17 cellular contexts compared by ENCODE assay signal in the genomic region with DNA sequence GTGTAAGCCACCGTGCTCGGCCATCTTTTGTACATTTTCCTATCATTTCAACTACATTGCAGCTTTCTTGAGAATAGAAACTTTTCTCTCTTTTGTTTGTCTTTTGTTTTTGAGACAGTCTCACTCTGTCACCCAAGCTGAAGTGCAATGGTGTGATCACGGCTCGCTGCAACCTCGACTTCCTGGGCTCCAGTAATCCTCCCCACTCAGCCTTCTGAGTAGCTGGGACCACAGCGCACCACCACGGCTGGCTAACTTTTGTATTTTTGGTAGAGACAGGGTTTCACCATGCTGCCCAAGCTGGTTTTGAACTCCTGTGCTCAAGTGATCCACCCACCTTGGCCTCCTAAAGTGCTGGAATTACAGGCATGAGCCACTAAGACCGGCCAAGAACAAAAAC. TPM values are rescaled to one million over a fixed set of nuclear protein-coding genes. Genes with fewer than 3 reads are reported as not detected.
A peak's percentile ranks its signal among the peaks of the same experiment; 100 is the strongest.
DNase-seq lines count a peak whose midpoint lies in the region; ATAC-seq and TF ChIP-seq lines count a peak whose summit lies in the region.
"Had no signal": no experiment of that assay in that cellular context is flagged by ENCODE, and none has a peak within 500 bp of the region (broad histone marks: within the 10 kb centered on the region; RNA-seq: fewer than 3 reads in every experiment).

No MANE protein-coding gene starts in this region.

- DNase-seq in left ventricle myocardium inferior (no peak), Right ventricle myocardium superior (no peak), MV-4-11 (lab: John Stamatoyannopoulos, UW) (peak; percentile 25), DMS 273 (lab: John Stamatoyannopoulos, UW; ENCODE audit: unreplicated experiment) (no peak)
- peak; percentile 51 for DNase-seq in activated naive CD8-positive, alpha-beta T cell treated with anti-CD3 and anti-CD28 coated beads, Interleukin-2, amount 10 ng/mL, durations not matched to agents 7 days and 5 days
- DNase-seq in stimulated activated naive B cell treated with anti-CD40 and anti-IgM and Interleukin-4, amounts not matched to agents 10 μg/mL and 1 μg/mL and 100 μg/mL, for 72 hours = no peak
- DNase-seq: adrenal gland; DMS153; effector memory CD4-positive, alpha-beta T cell; mesendoderm; NCI-H1048 had no signal

- H3K27ac ChIP-seq in left ventricle myocardium inferior (replicated peaks) = no peak overlapping the region
- H3K27ac ChIP-seq: adrenal gland, neural progenitor cell, suprapubic skin had no signal

- H3K4me1 ChIP-seq in left ventricle myocardium inferior = peaks cover 87% of the 10 kb centered on the region
- H3K4me1 ChIP-seq: neural progenitor cell had no signal

- POLR2A ChIA-PET in activated naive CD8-positive, alpha-beta T cell treated with anti-CD3 and anti-CD28 coated beads, Interleukin-2, amount 10 ng/mL, durations not matched to agents 7 days and 5 days (lab: Charles Lee) = interaction anchor here (1.7 kb wide), 1 partner anchor 31 kb away, joined by 9 read pairs; a partner anchor contains a TSS

- no peaks in the 10 kb centered on the region for H3K9me3 ChIP-seq in left ventricle myocardium inferior (replicated peaks)
- H3K9me3 ChIP-seq: adrenal gland, suprapubic skin had no signal

- no peaks in the 10 kb centered on the region for H3K27me3 Mint-ChIP-seq in activated naive CD8-positive, alpha-beta T cell treated with anti-CD3 and anti-CD28 coated beads, Interleukin-2, amount 10 ng/mL, durations not matched to agents 7 days and 5 days
- H3K27me3 Mint-ChIP-seq in stimulated activated naive B cell treated with anti-CD40 and anti-IgM and Interleukin-4, amounts not matched to agents 10 μg/mL and 1 μg/mL and 100 μg/mL, for 72 hours = no peaks in the 10 kb centered on the region

- H3K27me3 ChIP-seq in left ventricle myocardium inferior (ENCODE audit: low read depth) = no peaks in the 10 kb centered on the region
- H3K27me3 ChIP-seq: adrenal gland, neural progenitor cell, suprapubic skin had no signal

- intact Hi-C loops in left ventricle myocardium inferior (cut with micrococcal nuclease) (no loop called here), Right ventricle myocardium superior (cut with DNase I) (no loop called here)

- H3K9me3 Mint-ChIP-seq in activated naive CD8-positive, alpha-beta T cell treated with anti-CD3 and anti-CD28 coated beads, Interleukin-2, amount 10 ng/mL, durations not matched to agents 7 days and 5 days = no peaks in the 10 kb centered on the region
- no peaks in the 10 kb centered on the region for H3K9me3 Mint-ChIP-seq in stimulated activated naive B cell treated with anti-CD40 and anti-IgM and Interleukin-4, amounts not matched to agents 10 μg/mL and 1 μg/mL and 100 μg/mL, for 72 hours
- H3K9me3 Mint-ChIP-seq: neural progenitor cell had no signal

- H3K36me3 ChIP-seq in left ventricle myocardium inferior = peaks cover 1% of the 10 kb centered on the region
- H3K36me3 ChIP-seq: neural progenitor cell had no signal

- H3K27ac Mint-ChIP-seq in activated naive CD8-positive, alpha-beta T cell treated with anti-CD3 and anti-CD28 coated beads, Interleukin-2, amount 10 ng/mL, durations not matched to agents 7 days and 5 days = peak overlapping the region; percentile 88
- H3K27ac Mint-ChIP-seq in stimulated activated naive B cell treated with anti-CD40 and anti-IgM and Interleukin-4, amounts not matched to agents 10 μg/mL and 1 μg/mL and 100 μg/mL, for 72 hours = peak overlapping the region; percentile 56
- H3K27ac Mint-ChIP-seq: neural progenitor cell had no signal

- no peak for TF ChIP-seq CTCF in left ventricle myocardium inferior (IDR thresholded peaks at IDR 0.05; ENCODE audit: borderline replicate concordance)

- H3K4me3 ChIP-seq in left ventricle myocardium inferior = peak overlapping the region; percentile 99
- H3K4me3 ChIP-seq: adrenal gland, neural progenitor cell, suprapubic skin had no signal

- ATAC-seq in Right ventricle myocardium superior (ENCODE audit: poor library complexity) (no peak), HG03039 (IDR thresholded peaks at IDR 0.05; ENCODE audit: unreplicated experiment) (no peak), HG03175 (IDR thresholded peaks at IDR 0.05; ENCODE audit: unreplicated experiment) (no peak)
- ATAC-seq in activated naive CD8-positive, alpha-beta T cell treated with anti-CD3 and anti-CD28 coated beads, Interleukin-2, amount 10 ng/mL, durations not matched to agents 7 days and 5 days (ENCODE audit: low read depth) = peak; percentile 43
- no peak for ATAC-seq in stimulated activated naive B cell treated with anti-CD40 and anti-IgM and Interleukin-4, amounts not matched to agents 10 μg/mL and 1 μg/mL and 100 μg/mL, for 72 hours (replicated peaks)
- ATAC-seq: Panc1, SK-N-SH treated with all-trans-retinoic acid at 6 μM for 48 hours had no signal

- peak overlapping the region; percentile 65 for H3K4me3 Mint-ChIP-seq in activated naive CD8-positive, alpha-beta T cell treated with anti-CD3 and anti-CD28 coated beads, Interleukin-2, amount 10 ng/mL, durations not matched to agents 7 days and 5 days
- no peak overlapping the region for H3K4me3 Mint-ChIP-seq in stimulated activated naive B cell treated with anti-CD40 and anti-IgM and Interleukin-4, amounts not matched to agents 10 μg/mL and 1 μg/mL and 100 μg/mL, for 72 hours
- H3K4me3 Mint-ChIP-seq: neural progenitor cell had no signal

- peaks cover 14% of the 10 kb centered on the region for H3K36me3 Mint-ChIP-seq in activated naive CD8-positive, alpha-beta T cell treated with anti-CD3 and anti-CD28 coated beads, Interleukin-2, amount 10 ng/mL, durations not matched to agents 7 days and 5 days
- peaks cover 4 to 41% of the 10 kb centered on the region in 2 donors for H3K36me3 Mint-ChIP-seq in stimulated activated naive B cell treated with anti-CD40 and anti-IgM and Interleukin-4, amounts not matched to agents 10 μg/mL and 1 μg/mL and 100 μg/mL, for 72 hours

- H3K4me1 Mint-ChIP-seq in activated naive CD8-positive, alpha-beta T cell treated with anti-CD3 and anti-CD28 coated beads, Interleukin-2, amount 10 ng/mL, durations not matched to agents 7 days and 5 days = peaks cover 68% of the 10 kb centered on the region
- H3K4me1 Mint-ChIP-seq in stimulated activated naive B cell treated with anti-CD40 and anti-IgM and Interleukin-4, amounts not matched to agents 10 μg/mL and 1 μg/mL and 100 μg/mL, for 72 hours = peaks cover 33 to 62% of the 10 kb centered on the region in 2 donors

RNA-seq across cellular contexts. Expression of a gene that starts 4.9 kb away (rescaled TPM):
- 49.5 TPM for total RNA-seq in left ventricle myocardium inferior
- 41.3 TPM for total RNA-seq in Right ventricle myocardium superior
- total RNA-seq in activated naive CD8-positive, alpha-beta T cell treated with anti-CD3 and anti-CD28 coated beads, Interleukin-2, amount 10 ng/mL, durations not matched to agents 7 days and 5 days = 10 to 100 TPM; 49.5 to 52.0 TPM

RNA-seq across cellular contexts. Expression of a gene that starts 31.3 kb away (rescaled TPM):
- total RNA-seq in left ventricle myocardium inferior (6.0 TPM), Right ventricle myocardium superior (8.1 TPM)
- total RNA-seq in activated naive CD8-positive, alpha-beta T cell treated with anti-CD3 and anti-CD28 coated beads, Interleukin-2, amount 10 ng/mL, durations not matched to agents 7 days and 5 days = 10 to 100 TPM; 32.3 to 37.2 TPM

Comparison
In these comparisons a context has a peak if more than half of its experiments do, and no peak if none do; other contexts are left out.
1. DNase-seq: peak in MV-4-11 (single experiment) and activated naive CD8-positive, alpha-beta T cell treated with anti-CD3 and anti-CD28 coated beads, Interleukin-2, amount 10 ng/mL, durations not matched to agents 7 days and 5 days (single experiment); none in left ventricle myocardium inferior (single experiment), Right ventricle myocardium superior (single experiment), stimulated activated naive B cell treated with anti-CD40 and anti-IgM and Interleukin-4, amounts not matched to agents 10 μg/mL and 1 μg/mL and 100 μg/mL, for 72 hours (single experiment) and DMS 273 (single experiment).